ENCODE assay signal across 10 cellular contexts in genomic region chr1:157399984-157400382, GRCh38.
DNase-seq lines count a peak whose midpoint lies in the region; ATAC-seq and TF ChIP-seq lines count a peak whose summit lies in the region.
"Had no signal": no experiment of that assay in that cellular context is flagged by ENCODE, and none has a peak within 500 bp of the region (broad histone marks: within the 10 kb centered on the region; RNA-seq: fewer than 3 reads in every experiment).

No MANE protein-coding gene starts in this region.

- no peak overlapping the region for H3K9ac ChIP-seq in PC-3 (ENCODE audit: low read length)

- DNase-seq in PC-3 (no peak), natural killer cell (peak; percentile 56), Peyer's patch (no peak), DMS114 treated with DMSO at 0.1 percent for 48 hours (lab: John Stamatoyannopoulos, UW; ENCODE audit: unreplicated experiment) (no peak), ecto neural progenitor cell (ENCODE audit: low spot score) (no peak)
- DNase-seq: activated CD8-positive, alpha-beta memory T cell treated with anti-CD3 and anti-CD28 coated beads, Interleukin-2, amount 50 U/mL, for 4 hours; stimulated activated CD4-positive, alpha-beta T cell treated with anti-CD3 and anti-CD28 coated beads, Interleukin-2, amount 100 ng/mL, for 24 hours had no signal

- no peaks in the 10 kb centered on the region for H3K9me2 ChIP-seq in PC-3 (replicated peaks; ENCODE audit: low read length)

- POLR2A ChIA-PET in PC-3 (lab: Charles Lee; ENCODE audit: unreplicated experiment) = no interaction called here

- H3K27me3 Mint-ChIP-seq in natural killer cell (ENCODE audit: low read depth in 2 of 2) = peaks cover 0 to 7% of the 10 kb centered on the region in 2 donors

- CTCF ChIA-PET in PC-3 (lab: Charles Lee) = interaction anchor here (0.5 kb wide), 1 partner anchor 89 kb away, joined by 6 read pairs; no protein-coding TSS in a partner anchor

- peak overlapping the region; percentile 93 to 97 for H3K27ac Mint-ChIP-seq in natural killer cell

- no peaks in the 10 kb centered on the region for H3K79me2 ChIP-seq in PC-3 (ENCODE audit: low read length)

- H3K4me3 ChIP-seq in PC-3 (ENCODE audit: low read length) (no peak overlapping the region), Peyer's patch (no peak overlapping the region)

- H3K4me1 Mint-ChIP-seq in natural killer cell = peaks cover 62 to 64% of the 10 kb centered on the region in 2 donors

- H3K4me2 ChIP-seq in PC-3 (ENCODE audit: low read length) = no peak overlapping the region

- H3K27ac ChIP-seq in PC-3 (ENCODE audit: low read length) (no peak overlapping the region), Peyer's patch (no peak overlapping the region)

- H3K27me3 ChIP-seq in PC-3 (ENCODE audit: low read length) (peaks cover 31% of the 10 kb centered on the region), Peyer's patch (no peaks in the 10 kb centered on the region)

- TF ChIP-seq CTCF in PC-3 (conservative IDR thresholded peaks at IDR 0.05; ENCODE audit: low read depth, low read length) = no peak
- no peak for TF ChIP-seq CTCF in natural killer cell (IDR thresholded peaks at IDR 0.05)
- no peak for TF ChIP-seq CTCF in Peyer's patch (IDR thresholded peaks at IDR 0.05)

- TF ChIP-seq POLR2A in Peyer's patch (IDR thresholded peaks at IDR 0.05) = no peak

- H3K36me3 Mint-ChIP-seq in natural killer cell = no peaks in the 10 kb centered on the region

- H3K36me3 ChIP-seq in PC-3 (ENCODE audit: low read depth, low read length) (no peaks in the 10 kb centered on the region), Peyer's patch (no peaks in the 10 kb centered on the region)

- BruUV-seq in PC-3 (replicated peaks; lab: Mats Ljungman, UMichigan) = no TSS peak

- no peaks in the 10 kb centered on the region for H3F3A ChIP-seq in PC-3 (ENCODE audit: low read length, unreplicated experiment)

- H3K9me3 ChIP-seq in PC-3 (ENCODE audit: low read length) = no peaks in the 10 kb centered on the region
- no peaks in the 10 kb centered on the region for H3K9me3 ChIP-seq in Peyer's patch

- H3K4me1 ChIP-seq in PC-3 (ENCODE audit: insufficient read depth, low read length) (no peaks in the 10 kb centered on the region), Peyer's patch (no peaks in the 10 kb centered on the region)

- H3K4me3 Mint-ChIP-seq in natural killer cell = peak overlapping the region; percentile 90

- no peaks in the 10 kb centered on the region for H3K9me3 Mint-ChIP-seq in natural killer cell

- intact Hi-C loops in PC-3 (cut with micrococcal nuclease) (no loop called here), natural killer cell (cut with micrococcal nuclease) (no loop called here)

- H2AFZ ChIP-seq in PC-3 (ENCODE audit: low read length) = no peak overlapping the region

- H4K20me1 ChIP-seq in PC-3 (ENCODE audit: low read length) = no peaks in the 10 kb centered on the region

- ATAC-seq in GM19035 (IDR thresholded peaks at IDR 0.05; ENCODE audit: unreplicated experiment) (peak; percentile 63), HG02642 (IDR thresholded peaks at IDR 0.05; ENCODE audit: poor library complexity, unreplicated experiment) (peak; percentile 48), PC-3 (peak; percentile 40; the same call in 1 of the 2 replicates), natural killer cell (peak; percentile 90 to 94 (median 94))
- ATAC-seq: Panc1 had no signal

Comparison
In these comparisons a context has a peak if more than half of its experiments do, and no peak if none do; other contexts are left out.
1. ATAC-seq: peak in every context shown above with its lines; median percentile 94 in natural killer cell; 63 in GM19035; 48 in HG02642; 40 in PC-3.